In the genomic region with DNA sequence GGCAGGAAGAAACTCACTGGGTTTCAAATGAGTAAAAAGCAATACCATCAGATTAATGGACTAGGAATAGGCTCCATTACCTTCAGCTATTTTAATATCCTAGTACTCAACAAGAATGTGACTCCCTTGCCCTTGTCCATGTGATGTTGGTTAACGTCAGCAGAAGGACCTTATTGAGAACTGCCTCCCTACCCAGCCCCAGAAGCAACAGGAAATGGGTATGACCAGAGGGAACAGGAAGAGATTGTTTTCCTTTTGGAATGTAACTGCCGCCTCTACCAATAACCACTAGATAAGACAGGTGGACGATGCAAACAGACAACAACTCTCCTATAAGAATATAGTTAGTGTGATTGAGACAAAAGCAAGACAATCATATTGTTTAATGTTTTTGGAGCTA, we compare ENCODE assay signal across 1 cellular context.
TF ChIP-seq lines count a peak whose summit lies in the region.

No MANE protein-coding gene starts in this region.

TF ChIP-seq in GM23338, 12 proteins besides CTCF, POLR2A, EP300 and RAD21 (continued from another document):
- TF ChIP-seq, protein P1, sequence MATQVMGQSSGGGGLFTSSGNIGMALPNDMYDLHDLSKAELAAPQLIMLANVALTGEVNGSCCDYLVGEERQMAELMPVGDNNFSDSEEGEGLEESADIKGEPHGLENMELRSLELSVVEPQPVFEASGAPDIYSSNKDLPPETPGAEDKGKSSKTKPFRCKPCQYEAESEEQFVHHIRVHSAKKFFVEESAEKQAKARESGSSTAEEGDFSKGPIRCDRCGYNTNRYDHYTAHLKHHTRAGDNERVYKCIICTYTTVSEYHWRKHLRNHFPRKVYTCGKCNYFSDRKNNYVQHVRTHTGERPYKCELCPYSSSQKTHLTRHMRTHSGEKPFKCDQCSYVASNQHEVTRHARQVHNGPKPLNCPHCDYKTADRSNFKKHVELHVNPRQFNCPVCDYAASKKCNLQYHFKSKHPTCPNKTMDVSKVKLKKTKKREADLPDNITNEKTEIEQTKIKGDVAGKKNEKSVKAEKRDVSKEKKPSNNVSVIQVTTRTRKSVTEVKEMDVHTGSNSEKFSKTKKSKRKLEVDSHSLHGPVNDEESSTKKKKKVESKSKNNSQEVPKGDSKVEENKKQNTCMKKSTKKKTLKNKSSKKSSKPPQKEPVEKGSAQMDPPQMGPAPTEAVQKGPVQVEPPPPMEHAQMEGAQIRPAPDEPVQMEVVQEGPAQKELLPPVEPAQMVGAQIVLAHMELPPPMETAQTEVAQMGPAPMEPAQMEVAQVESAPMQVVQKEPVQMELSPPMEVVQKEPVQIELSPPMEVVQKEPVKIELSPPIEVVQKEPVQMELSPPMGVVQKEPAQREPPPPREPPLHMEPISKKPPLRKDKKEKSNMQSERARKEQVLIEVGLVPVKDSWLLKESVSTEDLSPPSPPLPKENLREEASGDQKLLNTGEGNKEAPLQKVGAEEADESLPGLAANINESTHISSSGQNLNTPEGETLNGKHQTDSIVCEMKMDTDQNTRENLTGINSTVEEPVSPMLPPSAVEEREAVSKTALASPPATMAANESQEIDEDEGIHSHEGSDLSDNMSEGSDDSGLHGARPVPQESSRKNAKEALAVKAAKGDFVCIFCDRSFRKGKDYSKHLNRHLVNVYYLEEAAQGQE (IDR thresholded peaks at IDR 0.05; ENCODE audit: unreplicated experiment), result no peak
- no peak for TF ChIP-seq NANOG (IDR thresholded peaks at IDR 0.05; ENCODE audit: borderline replicate concordance)
- no peak for TF ChIP-seq EZH2phosphoT487 (IDR thresholded peaks at IDR 0.05; ENCODE audit: unreplicated experiment)
- TF ChIP-seq POLR2AphosphoS5 (IDR thresholded peaks at IDR 0.05; ENCODE audit: low read depth), result no peak
- TF ChIP-seq JUNB (IDR thresholded peaks at IDR 0.05; ENCODE audit: unreplicated experiment), result no peak
- no peak for TF ChIP-seq EZH2 (IDR thresholded peaks at IDR 0.05; ENCODE audit: low read depth, unreplicated experiment)
- no peak for TF ChIP-seq ZNF331 (CRISPR knock-in tag; IDR thresholded peaks at IDR 0.05; ENCODE audit: low read depth)
- no peak for TF ChIP-seq ZNF114 (CRISPR knock-in tag; IDR thresholded peaks at IDR 0.05)
- TF ChIP-seq, protein P2, sequence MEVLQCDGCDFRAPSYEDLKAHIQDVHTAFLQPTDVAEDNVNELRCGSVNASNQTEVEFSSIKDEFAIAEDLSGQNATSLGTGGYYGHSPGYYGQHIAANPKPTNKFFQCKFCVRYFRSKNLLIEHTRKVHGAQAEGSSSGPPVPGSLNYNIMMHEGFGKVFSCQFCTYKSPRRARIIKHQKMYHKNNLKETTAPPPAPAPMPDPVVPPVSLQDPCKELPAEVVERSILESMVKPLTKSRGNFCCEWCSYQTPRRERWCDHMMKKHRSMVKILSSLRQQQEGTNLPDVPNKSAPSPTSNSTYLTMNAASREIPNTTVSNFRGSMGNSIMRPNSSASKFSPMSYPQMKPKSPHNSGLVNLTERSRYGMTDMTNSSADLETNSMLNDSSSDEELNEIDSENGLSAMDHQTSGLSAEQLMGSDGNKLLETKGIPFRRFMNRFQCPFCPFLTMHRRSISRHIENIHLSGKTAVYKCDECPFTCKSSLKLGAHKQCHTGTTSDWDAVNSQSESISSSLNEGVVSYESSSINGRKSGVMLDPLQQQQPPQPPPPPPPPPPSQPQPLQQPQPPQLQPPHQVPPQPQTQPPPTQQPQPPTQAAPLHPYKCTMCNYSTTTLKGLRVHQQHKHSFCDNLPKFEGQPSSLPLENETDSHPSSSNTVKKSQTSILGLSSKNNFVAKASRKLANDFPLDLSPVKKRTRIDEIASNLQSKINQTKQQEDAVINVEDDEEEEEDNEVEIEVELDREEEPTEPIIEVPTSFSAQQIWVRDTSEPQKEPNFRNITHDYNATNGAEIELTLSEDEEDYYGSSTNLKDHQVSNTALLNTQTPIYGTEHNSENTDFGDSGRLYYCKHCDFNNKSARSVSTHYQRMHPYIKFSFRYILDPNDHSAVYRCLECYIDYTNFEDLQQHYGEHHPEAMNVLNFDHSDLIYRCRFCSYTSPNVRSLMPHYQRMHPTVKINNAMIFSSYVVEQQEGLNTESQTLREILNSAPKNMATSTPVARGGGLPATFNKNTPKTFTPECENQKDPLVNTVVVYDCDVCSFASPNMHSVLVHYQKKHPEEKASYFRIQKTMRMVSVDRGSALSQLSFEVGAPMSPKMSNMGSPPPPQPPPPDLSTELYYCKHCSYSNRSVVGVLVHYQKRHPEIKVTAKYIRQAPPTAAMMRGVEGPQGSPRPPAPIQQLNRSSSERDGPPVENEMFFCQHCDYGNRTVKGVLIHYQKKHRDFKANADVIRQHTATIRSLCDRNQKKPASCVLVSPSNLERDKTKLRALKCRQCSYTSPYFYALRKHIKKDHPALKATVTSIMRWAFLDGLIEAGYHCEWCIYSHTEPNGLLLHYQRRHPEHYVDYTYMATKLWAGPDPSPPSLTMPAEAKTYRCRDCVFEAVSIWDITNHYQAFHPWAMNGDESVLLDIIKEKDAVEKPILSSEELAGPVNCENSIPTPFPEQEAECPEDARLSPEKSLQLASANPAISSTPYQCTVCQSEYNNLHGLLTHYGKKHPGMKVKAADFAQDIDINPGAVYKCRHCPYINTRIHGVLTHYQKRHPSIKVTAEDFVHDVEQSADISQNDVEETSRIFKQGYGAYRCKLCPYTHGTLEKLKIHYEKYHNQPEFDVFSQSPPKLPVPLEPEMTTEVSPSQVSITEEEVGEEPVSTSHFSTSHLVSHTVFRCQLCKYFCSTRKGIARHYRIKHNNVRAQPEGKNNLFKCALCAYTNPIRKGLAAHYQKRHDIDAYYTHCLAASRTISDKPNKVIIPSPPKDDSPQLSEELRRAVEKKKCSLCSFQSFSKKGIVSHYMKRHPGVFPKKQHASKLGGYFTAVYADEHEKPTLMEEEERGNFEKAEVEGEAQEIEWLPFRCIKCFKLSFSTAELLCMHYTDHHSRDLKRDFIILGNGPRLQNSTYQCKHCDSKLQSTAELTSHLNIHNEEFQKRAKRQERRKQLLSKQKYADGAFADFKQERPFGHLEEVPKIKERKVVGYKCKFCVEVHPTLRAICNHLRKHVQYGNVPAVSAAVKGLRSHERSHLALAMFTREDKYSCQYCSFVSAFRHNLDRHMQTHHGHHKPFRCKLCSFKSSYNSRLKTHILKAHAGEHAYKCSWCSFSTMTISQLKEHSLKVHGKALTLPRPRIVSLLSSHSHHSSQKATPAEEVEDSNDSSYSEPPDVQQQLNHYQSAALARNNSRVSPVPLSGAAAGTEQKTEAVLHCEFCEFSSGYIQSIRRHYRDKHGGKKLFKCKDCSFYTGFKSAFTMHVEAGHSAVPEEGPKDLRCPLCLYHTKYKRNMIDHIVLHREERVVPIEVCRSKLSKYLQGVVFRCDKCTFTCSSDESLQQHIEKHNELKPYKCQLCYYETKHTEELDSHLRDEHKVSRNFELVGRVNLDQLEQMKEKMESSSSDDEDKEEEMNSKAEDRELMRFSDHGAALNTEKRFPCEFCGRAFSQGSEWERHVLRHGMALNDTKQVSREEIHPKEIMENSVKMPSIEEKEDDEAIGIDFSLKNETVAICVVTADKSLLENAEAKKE (CRISPR knock-in tag; IDR thresholded peaks at IDR 0.05), result no peak
- no peak for TF ChIP-seq ETS1 (IDR thresholded peaks at IDR 0.05)
TF ChIP-seq in GM23338: peak in this region for 0.
